In genomic region chr22:50140615-50141014, GRCh38 we compare ENCODE assay signal across 1 cellular context.
TF ChIP-seq lines count a peak whose summit lies in the region.

No MANE protein-coding gene starts in this region.

TF ChIP-seq in HepG2, 621 proteins besides CTCF, POLR2A, EP300 and RAD21 (continued from another document and continues in another):
- TF ChIP-seq NAIF1 (CRISPR knock-in tag; IDR thresholded peaks at IDR 0.05; ENCODE audit: borderline replicate concordance) = no peak
- TF ChIP-seq SIN3B (IDR thresholded peaks at IDR 0.05; ENCODE audit: low read length) = no peak
- TF ChIP-seq ASH2L (IDR thresholded peaks at IDR 0.05; ENCODE audit: insufficient read length, low read depth, low read length) = peak; percentile 25
- TF ChIP-seq ISL2 (CRISPR knock-in tag; IDR thresholded peaks at IDR 0.05) = peak; percentile 56; the same call in 1 of the 2 replicates
- no peak for TF ChIP-seq ZMYM4 (CRISPR knock-in tag; IDR thresholded peaks at IDR 0.05)
- no peak for TF ChIP-seq NR3C1 (CRISPR knock-in tag; IDR thresholded peaks at IDR 0.05)
- no peak for TF ChIP-seq GZF1 (CRISPR knock-in tag; IDR thresholded peaks at IDR 0.05)
- no peak for TF ChIP-seq PPARG (CRISPR knock-in tag; conservative IDR thresholded peaks at IDR 0.05)
- TF ChIP-seq RCOR2 (CRISPR knock-in tag; IDR thresholded peaks at IDR 0.05) = peak; percentile 54; the same call in 1 of the 2 replicates
- no peak for TF ChIP-seq ZNF18 (CRISPR knock-in tag; IDR thresholded peaks at IDR 0.05; ENCODE audit: insufficient replicate concordance)
- TF ChIP-seq, protein P1, sequence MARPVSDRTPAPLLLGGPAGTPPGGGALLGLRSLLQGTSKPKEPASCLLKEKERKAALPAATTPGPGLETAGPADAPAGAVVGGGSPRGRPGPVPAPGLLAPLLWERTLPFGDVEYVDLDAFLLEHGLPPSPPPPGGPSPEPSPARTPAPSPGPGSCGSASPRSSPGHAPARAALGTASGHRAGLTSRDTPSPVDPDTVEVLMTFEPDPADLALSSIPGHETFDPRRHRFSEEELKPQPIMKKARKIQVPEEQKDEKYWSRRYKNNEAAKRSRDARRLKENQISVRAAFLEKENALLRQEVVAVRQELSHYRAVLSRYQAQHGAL (CRISPR knock-in tag; IDR thresholded peaks at IDR 0.05; ENCODE audit: not compliant biosample characterization) = no peak
- peak; percentile 90 for TF ChIP-seq HNF4A (CRISPR knock-in tag; IDR thresholded peaks at IDR 0.05)
- TF ChIP-seq NCOA2 (CRISPR knock-in tag; IDR thresholded peaks at IDR 0.05) = no peak
- no peak for TF ChIP-seq STAG1 (CRISPR knock-in tag; IDR thresholded peaks at IDR 0.05)
- no peak for TF ChIP-seq NFKBIZ (CRISPR knock-in tag; IDR thresholded peaks at IDR 0.05)
- no peak for TF ChIP-seq KDM4B (CRISPR knock-in tag; IDR thresholded peaks at IDR 0.05)
- TF ChIP-seq TARDBP (CRISPR knock-in tag; IDR thresholded peaks at IDR 0.05) = 0 out of 2 replicates have a peak, but pooled peaks have one; percentile 51
- no peak for TF ChIP-seq ZNF740 (CRISPR knock-in tag; IDR thresholded peaks at IDR 0.05)
- TF ChIP-seq ZNF644 (CRISPR knock-in tag; IDR thresholded peaks at IDR 0.05; ENCODE audit: low read depth) = no peak
- TF ChIP-seq, protein P2, sequence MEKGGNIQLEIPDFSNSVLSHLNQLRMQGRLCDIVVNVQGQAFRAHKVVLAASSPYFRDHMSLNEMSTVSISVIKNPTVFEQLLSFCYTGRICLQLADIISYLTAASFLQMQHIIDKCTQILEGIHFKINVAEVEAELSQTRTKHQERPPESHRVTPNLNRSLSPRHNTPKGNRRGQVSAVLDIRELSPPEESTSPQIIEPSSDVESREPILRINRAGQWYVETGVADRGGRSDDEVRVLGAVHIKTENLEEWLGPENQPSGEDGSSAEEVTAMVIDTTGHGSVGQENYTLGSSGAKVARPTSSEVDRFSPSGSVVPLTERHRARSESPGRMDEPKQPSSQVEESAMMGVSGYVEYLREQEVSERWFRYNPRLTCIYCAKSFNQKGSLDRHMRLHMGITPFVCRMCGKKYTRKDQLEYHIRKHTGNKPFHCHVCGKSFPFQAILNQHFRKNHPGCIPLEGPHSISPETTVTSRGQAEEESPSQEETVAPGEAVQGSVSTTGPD (CRISPR knock-in tag; IDR thresholded peaks at IDR 0.05) = no peak
- no peak for TF ChIP-seq TAF1 (CRISPR knock-in tag; IDR thresholded peaks at IDR 0.05)
- TF ChIP-seq SMAD1 (CRISPR knock-in tag; IDR thresholded peaks at IDR 0.05; ENCODE audit: borderline replicate concordance, low read depth) = no peak
- 0 out of 2 replicates have a peak, but pooled peaks have one; percentile 26 for TF ChIP-seq MIER3 (CRISPR knock-in tag; IDR thresholded peaks at IDR 0.05; ENCODE audit: borderline replicate concordance)
- TF ChIP-seq, protein P3, sequence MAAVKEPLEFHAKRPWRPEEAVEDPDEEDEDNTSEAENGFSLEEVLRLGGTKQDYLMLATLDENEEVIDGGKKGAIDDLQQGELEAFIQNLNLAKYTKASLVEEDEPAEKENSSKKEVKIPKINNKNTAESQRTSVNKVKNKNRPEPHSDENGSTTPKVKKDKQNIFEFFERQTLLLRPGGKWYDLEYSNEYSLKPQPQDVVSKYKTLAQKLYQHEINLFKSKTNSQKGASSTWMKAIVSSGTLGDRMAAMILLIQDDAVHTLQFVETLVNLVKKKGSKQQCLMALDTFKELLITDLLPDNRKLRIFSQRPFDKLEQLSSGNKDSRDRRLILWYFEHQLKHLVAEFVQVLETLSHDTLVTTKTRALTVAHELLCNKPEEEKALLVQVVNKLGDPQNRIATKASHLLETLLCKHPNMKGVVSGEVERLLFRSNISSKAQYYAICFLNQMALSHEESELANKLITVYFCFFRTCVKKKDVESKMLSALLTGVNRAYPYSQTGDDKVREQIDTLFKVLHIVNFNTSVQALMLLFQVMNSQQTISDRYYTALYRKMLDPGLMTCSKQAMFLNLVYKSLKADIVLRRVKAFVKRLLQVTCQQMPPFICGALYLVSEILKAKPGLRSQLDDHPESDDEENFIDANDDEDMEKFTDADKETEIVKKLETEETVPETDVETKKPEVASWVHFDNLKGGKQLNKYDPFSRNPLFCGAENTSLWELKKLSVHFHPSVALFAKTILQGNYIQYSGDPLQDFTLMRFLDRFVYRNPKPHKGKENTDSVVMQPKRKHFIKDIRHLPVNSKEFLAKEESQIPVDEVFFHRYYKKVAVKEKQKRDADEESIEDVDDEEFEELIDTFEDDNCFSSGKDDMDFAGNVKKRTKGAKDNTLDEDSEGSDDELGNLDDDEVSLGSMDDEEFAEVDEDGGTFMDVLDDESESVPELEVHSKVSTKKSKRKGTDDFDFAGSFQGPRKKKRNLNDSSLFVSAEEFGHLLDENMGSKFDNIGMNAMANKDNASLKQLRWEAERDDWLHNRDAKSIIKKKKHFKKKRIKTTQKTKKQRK (IDR thresholded peaks at IDR 0.05; ENCODE audit: low read length) = no peak
- no peak for TF ChIP-seq ZNF160 (CRISPR knock-in tag; IDR thresholded peaks at IDR 0.05)
- TF ChIP-seq POLR2AphosphoS2 (IDR thresholded peaks at IDR 0.05; ENCODE audit: low read depth, low read length) = no peak
- no peak for TF ChIP-seq TBP (CRISPR knock-in tag; IDR thresholded peaks at IDR 0.05)
- TF ChIP-seq YEATS2 (CRISPR knock-in tag; IDR thresholded peaks at IDR 0.05; ENCODE audit: borderline replicate concordance) = no peak
- TF ChIP-seq ZNF264 (CRISPR knock-in tag; IDR thresholded peaks at IDR 0.05) = 0 out of 2 replicates have a peak, but pooled peaks have one; percentile 45
- TF ChIP-seq JARID2 (CRISPR knock-in tag; IDR thresholded peaks at IDR 0.05; ENCODE audit: insufficient replicate concordance) = no peak
- no peak for TF ChIP-seq TEF (CRISPR knock-in tag; IDR thresholded peaks at IDR 0.05)
- TF ChIP-seq ZFAT (CRISPR knock-in tag; conservative IDR thresholded peaks at IDR 0.05) = no peak
- no peak for TF ChIP-seq FLYWCH1 (CRISPR knock-in tag; IDR thresholded peaks at IDR 0.05)
- no peak for TF ChIP-seq ZSCAN25 (CRISPR knock-in tag; IDR thresholded peaks at IDR 0.05)
- no peak for TF ChIP-seq ZEB1 (IDR thresholded peaks at IDR 0.05; ENCODE audit: insufficient replicate concordance, low read depth)
- 0 out of 2 replicates have a peak, but pooled peaks have one; percentile 30 for TF ChIP-seq ZNF331 (CRISPR knock-in tag; IDR thresholded peaks at IDR 0.05)
- no peak for TF ChIP-seq ZNF75D (CRISPR knock-in tag; IDR thresholded peaks at IDR 0.05; ENCODE audit: borderline replicate concordance)
- TF ChIP-seq, protein P4, sequence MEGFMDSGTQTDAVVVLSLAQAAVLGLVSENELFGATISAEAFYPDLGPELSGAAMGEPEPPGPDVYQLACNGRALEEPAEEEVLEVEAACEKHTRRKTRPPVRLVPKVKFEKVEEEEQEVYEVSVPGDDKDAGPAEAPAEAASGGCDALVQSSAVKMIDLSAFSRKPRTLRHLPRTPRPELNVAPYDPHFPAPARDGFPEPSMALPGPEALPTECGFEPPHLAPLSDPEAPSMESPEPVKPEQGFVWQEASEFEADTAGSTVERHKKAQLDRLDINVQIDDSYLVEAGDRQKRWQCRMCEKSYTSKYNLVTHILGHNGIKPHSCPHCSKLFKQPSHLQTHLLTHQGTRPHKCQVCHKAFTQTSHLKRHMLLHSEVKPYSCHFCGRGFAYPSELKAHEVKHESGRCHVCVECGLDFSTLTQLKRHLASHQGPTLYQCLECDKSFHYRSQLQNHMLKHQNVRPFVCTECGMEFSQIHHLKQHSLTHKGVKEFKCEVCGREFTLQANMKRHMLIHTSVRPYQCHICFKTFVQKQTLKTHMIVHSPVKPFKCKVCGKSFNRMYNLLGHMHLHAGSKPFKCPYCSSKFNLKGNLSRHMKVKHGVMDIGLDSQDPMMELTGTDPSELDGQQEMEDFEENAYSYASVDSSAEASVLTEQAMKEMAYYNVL (CRISPR knock-in tag; IDR thresholded peaks at IDR 0.05; ENCODE audit: borderline replicate concordance) = no peak
- no peak for TF ChIP-seq MEF2D (CRISPR knock-in tag; IDR thresholded peaks at IDR 0.05)
- no peak; the same call in 1 of the 2 replicates for TF ChIP-seq FOXO1 (CRISPR knock-in tag; IDR thresholded peaks at IDR 0.05)
- TF ChIP-seq ZNF550 (CRISPR knock-in tag; IDR thresholded peaks at IDR 0.05; ENCODE audit: borderline replicate concordance) = no peak
- TF ChIP-seq NR0B2 (CRISPR knock-in tag; IDR thresholded peaks at IDR 0.05) = no peak
- TF ChIP-seq HMG20B (CRISPR knock-in tag; conservative IDR thresholded peaks at IDR 0.05) = no peak
- peak; percentile 53 for TF ChIP-seq HOXA3 (CRISPR knock-in tag; IDR thresholded peaks at IDR 0.05)
- TF ChIP-seq ZSCAN31 (CRISPR knock-in tag; IDR thresholded peaks at IDR 0.05; ENCODE audit: low read depth) = no peak
- TF ChIP-seq MZF1 (CRISPR knock-in tag; IDR thresholded peaks at IDR 0.05; ENCODE audit: borderline replicate concordance) = no peak
- TF ChIP-seq RARA (CRISPR knock-in tag; IDR thresholded peaks at IDR 0.05) = peak; percentile 84
- TF ChIP-seq FOXJ3 (CRISPR knock-in tag; IDR thresholded peaks at IDR 0.05; ENCODE audit: borderline replicate concordance) = no peak; the same call in 1 of the 2 replicates
- TF ChIP-seq HOXD1 (CRISPR knock-in tag; IDR thresholded peaks at IDR 0.05) = 0 out of 2 replicates have a peak, but pooled peaks have one; percentile 30
- TF ChIP-seq ZNF879 (CRISPR knock-in tag; IDR thresholded peaks at IDR 0.05) = no peak
- TF ChIP-seq, protein P5, sequence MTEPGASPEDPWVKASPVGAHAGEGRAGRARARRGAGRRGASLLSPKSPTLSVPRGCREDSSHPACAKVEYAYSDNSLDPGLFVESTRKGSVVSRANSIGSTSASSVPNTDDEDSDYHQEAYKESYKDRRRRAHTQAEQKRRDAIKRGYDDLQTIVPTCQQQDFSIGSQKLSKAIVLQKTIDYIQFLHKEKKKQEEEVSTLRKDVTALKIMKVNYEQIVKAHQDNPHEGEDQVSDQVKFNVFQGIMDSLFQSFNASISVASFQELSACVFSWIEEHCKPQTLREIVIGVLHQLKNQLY (CRISPR knock-in tag; IDR thresholded peaks at IDR 0.05) = no peak
- TF ChIP-seq HNRNPUL1 (IDR thresholded peaks at IDR 0.05; ENCODE audit: low read depth, low read length) = no peak
- TF ChIP-seq CREB1 (IDR thresholded peaks at IDR 0.05) = no peak
- TF ChIP-seq CREB1 (CRISPR knock-in tag; IDR thresholded peaks at IDR 0.05) = no peak
- TF ChIP-seq, protein P6, sequence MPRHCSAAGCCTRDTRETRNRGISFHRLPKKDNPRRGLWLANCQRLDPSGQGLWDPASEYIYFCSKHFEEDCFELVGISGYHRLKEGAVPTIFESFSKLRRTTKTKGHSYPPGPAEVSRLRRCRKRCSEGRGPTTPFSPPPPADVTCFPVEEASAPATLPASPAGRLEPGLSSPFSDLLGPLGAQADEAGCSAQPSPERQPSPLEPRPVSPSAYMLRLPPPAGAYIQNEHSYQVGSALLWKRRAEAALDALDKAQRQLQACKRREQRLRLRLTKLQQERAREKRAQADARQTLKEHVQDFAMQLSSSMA (CRISPR knock-in tag; IDR thresholded peaks at IDR 0.05) = no peak
- TF ChIP-seq ZNF598 (CRISPR knock-in tag; IDR thresholded peaks at IDR 0.05; ENCODE audit: borderline replicate concordance) = no peak
- TF ChIP-seq ZFYVE20 (CRISPR knock-in tag; IDR thresholded peaks at IDR 0.05; ENCODE audit: borderline replicate concordance, low read depth) = no peak
- no peak for TF ChIP-seq NFKB2 (CRISPR knock-in tag; IDR thresholded peaks at IDR 0.05; ENCODE audit: borderline replicate concordance)
- TF ChIP-seq CENPX (CRISPR knock-in tag; IDR thresholded peaks at IDR 0.05) = no peak
- TF ChIP-seq MIER2 (CRISPR knock-in tag; IDR thresholded peaks at IDR 0.05) = no peak
- TF ChIP-seq MTF2 (CRISPR knock-in tag; IDR thresholded peaks at IDR 0.05; ENCODE audit: borderline replicate concordance) = no peak
- no peak for TF ChIP-seq MAFK (conservative IDR thresholded peaks at IDR 0.05 in 1 of 2, IDR thresholded peaks at IDR 0.05 in 1 of 2; ENCODE audit: low read length in 2 of 2)
- TF ChIP-seq IKZF5 (CRISPR knock-in tag; IDR thresholded peaks at IDR 0.05) = no peak
- TF ChIP-seq TOE1 (CRISPR knock-in tag; IDR thresholded peaks at IDR 0.05) = no peak
- TF ChIP-seq ZNF225 (CRISPR knock-in tag; IDR thresholded peaks at IDR 0.05) = no peak
- TF ChIP-seq ZNF143 (CRISPR knock-in tag; IDR thresholded peaks at IDR 0.05) = no peak
- no peak for TF ChIP-seq NFRKB (IDR thresholded peaks at IDR 0.05)
